ENCODE assay signal across 3 cellular contexts in the genomic region with DNA sequence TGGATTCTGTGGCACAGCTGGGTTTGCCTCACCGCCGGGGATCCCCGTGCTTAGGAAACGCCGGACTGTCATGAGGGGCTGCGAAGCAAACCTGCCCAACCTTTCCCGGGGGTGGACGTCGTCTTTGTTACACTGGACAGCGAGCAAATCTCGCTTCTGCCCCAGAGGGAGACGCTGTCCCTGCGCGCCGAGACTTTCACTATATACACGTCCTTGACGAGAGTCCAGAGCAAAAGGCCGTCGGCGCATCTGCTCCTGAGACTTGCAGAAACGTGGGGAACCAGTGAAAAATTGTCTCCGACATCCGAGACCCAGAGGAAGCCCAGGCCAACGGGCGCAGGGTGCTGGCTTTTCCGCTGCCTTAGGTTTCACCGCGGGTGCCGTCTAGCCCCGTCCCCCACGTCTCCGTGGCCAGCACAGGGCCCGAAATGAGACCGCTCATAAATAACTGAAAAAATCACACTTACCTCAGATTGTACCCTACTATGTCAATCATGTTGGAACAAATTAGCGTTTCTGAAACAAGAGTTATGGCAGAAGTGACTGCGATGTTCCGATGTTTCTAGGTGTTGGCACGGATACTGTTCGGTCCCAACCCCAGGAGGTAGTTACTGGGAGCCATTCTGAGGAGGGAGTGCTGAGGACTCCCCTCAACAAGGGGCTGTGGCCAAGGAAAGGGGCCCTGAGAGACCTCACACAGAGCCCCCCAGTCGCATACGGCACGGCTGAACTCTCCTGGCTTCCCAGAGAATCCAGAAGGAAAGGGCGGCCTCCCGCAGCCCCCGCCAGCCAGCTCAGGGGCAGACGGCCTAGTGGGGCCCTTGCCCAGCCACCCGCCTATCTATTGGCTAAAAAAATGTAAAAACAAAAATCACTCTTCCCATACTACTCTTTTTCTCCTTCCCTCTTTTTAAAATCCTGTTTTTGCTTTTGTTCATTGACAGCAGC.
TF ChIP-seq lines count a peak whose summit lies in the region.

No MANE protein-coding gene starts in this region.

TF ChIP-seq in GM23338, 12 proteins besides CTCF, POLR2A, EP300 and RAD21 (continues in another document):
- TF ChIP-seq CREB1 (CRISPR knock-in tag; IDR thresholded peaks at IDR 0.05; ENCODE audit: low read depth), result no peak
- TF ChIP-seq ZNF114 (CRISPR knock-in tag; IDR thresholded peaks at IDR 0.05), result no peak
- TF ChIP-seq, protein P1, sequence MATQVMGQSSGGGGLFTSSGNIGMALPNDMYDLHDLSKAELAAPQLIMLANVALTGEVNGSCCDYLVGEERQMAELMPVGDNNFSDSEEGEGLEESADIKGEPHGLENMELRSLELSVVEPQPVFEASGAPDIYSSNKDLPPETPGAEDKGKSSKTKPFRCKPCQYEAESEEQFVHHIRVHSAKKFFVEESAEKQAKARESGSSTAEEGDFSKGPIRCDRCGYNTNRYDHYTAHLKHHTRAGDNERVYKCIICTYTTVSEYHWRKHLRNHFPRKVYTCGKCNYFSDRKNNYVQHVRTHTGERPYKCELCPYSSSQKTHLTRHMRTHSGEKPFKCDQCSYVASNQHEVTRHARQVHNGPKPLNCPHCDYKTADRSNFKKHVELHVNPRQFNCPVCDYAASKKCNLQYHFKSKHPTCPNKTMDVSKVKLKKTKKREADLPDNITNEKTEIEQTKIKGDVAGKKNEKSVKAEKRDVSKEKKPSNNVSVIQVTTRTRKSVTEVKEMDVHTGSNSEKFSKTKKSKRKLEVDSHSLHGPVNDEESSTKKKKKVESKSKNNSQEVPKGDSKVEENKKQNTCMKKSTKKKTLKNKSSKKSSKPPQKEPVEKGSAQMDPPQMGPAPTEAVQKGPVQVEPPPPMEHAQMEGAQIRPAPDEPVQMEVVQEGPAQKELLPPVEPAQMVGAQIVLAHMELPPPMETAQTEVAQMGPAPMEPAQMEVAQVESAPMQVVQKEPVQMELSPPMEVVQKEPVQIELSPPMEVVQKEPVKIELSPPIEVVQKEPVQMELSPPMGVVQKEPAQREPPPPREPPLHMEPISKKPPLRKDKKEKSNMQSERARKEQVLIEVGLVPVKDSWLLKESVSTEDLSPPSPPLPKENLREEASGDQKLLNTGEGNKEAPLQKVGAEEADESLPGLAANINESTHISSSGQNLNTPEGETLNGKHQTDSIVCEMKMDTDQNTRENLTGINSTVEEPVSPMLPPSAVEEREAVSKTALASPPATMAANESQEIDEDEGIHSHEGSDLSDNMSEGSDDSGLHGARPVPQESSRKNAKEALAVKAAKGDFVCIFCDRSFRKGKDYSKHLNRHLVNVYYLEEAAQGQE (IDR thresholded peaks at IDR 0.05; ENCODE audit: unreplicated experiment), result no peak
- TF ChIP-seq STAT1 (IDR thresholded peaks at IDR 0.05; ENCODE audit: unreplicated experiment), result no peak
- no peak for TF ChIP-seq POLR2AphosphoS5 (IDR thresholded peaks at IDR 0.05; ENCODE audit: low read depth)

TF ChIP-seq in H1, 55 proteins besides CTCF, POLR2A, EP300 and RAD21:
- TF ChIP-seq NRF1 (IDR thresholded peaks at IDR 0.05; ENCODE audit: low read depth, low read length), result no peak

TF ChIP-seq in HEK293T, 16 proteins besides CTCF, POLR2A, EP300 and RAD21:
- TF ChIP-seq SP1 (IDR thresholded peaks at IDR 0.05), result no peak
- TF ChIP-seq TARDBP (IDR thresholded peaks at IDR 0.05), result no peak
- no peak for TF ChIP-seq FOXM1 (IDR thresholded peaks at IDR 0.05; ENCODE audit: borderline replicate concordance)
- no peak for TF ChIP-seq FOXA1 (IDR thresholded peaks at IDR 0.05)
- TF ChIP-seq NFRKB (IDR thresholded peaks at IDR 0.05), result no peak
- no peak for TF ChIP-seq ELF4 (IDR thresholded peaks at IDR 0.05)
TF ChIP-seq in HEK293T: peak in this region for 0.
